19 cellular contexts compared by ENCODE assay signal in the genomic region with DNA sequence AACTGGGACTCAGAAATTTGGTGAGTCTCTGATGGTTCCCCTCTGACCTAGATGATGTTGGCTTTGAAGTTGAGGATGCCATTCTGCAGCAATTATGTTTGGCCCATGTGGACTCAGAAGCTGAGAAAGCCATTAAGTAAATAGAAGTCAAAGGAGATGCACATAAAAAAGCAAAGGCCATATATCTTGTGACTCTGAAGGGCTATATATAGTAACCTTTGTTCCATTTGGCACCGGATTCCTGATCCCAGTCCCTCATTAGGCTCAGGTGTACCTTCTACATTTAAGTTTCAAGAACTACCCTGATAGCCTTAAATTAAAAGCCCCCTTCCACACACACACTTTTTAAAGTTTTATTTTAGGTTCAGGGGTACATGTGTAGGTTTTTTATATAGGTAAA. TPM values are rescaled to one million over a fixed set of nuclear protein-coding genes. Genes with fewer than 3 reads are reported as not detected.
A peak's percentile ranks its signal among the peaks of the same experiment; 100 is the strongest.
DNase-seq lines count a peak whose midpoint lies in the region; ATAC-seq lines count a peak whose summit lies in the region.
"Had no signal": no experiment of that assay in that cellular context is flagged by ENCODE, and none has a peak within 500 bp of the region (broad histone marks: within the 10 kb centered on the region; RNA-seq: fewer than 3 reads in every experiment).

No MANE protein-coding gene starts in this region.

- no peaks in the 10 kb centered on the region for H3K27me3 Mint-ChIP-seq in activated CD8-positive, alpha-beta T cell treated with anti-CD3 and anti-CD28 coated beads, Interleukin-2, amount 10 ng/mL, durations not matched to agents 7 days and 5 days (ENCODE audit: low read depth)

- no peaks in the 10 kb centered on the region for H3K9me3 Mint-ChIP-seq in activated CD8-positive, alpha-beta T cell treated with anti-CD3 and anti-CD28 coated beads, Interleukin-2, amount 10 ng/mL, durations not matched to agents 7 days and 5 days (ENCODE audit: insufficient read depth)
- H3K9me3 Mint-ChIP-seq: CD14-positive monocyte, GM23338 had no signal

- no peak overlapping the region for H3K4me3 Mint-ChIP-seq in activated CD8-positive, alpha-beta T cell treated with anti-CD3 and anti-CD28 coated beads, Interleukin-2, amount 10 ng/mL, durations not matched to agents 7 days and 5 days
- H3K4me3 Mint-ChIP-seq: CD14-positive monocyte, GM23338 had no signal

- peak; percentile 98 for ATAC-seq in left colon
- ATAC-seq in activated CD8-positive, alpha-beta T cell treated with anti-CD3 and anti-CD28 coated beads, Interleukin-2, amount 10 ng/mL, durations not matched to agents 7 days and 5 days = no peak
- ATAC-seq: GM12878, GM23338 had no signal

- no peaks in the 10 kb centered on the region for H3K36me3 Mint-ChIP-seq in activated CD8-positive, alpha-beta T cell treated with anti-CD3 and anti-CD28 coated beads, Interleukin-2, amount 10 ng/mL, durations not matched to agents 7 days and 5 days (ENCODE audit: low read depth)
- H3K36me3 Mint-ChIP-seq: CD14-positive monocyte had no signal

- no peak overlapping the region for H3K27ac Mint-ChIP-seq in activated CD8-positive, alpha-beta T cell treated with anti-CD3 and anti-CD28 coated beads, Interleukin-2, amount 10 ng/mL, durations not matched to agents 7 days and 5 days
- H3K27ac Mint-ChIP-seq: GM23338 had no signal

- H3K4me1 Mint-ChIP-seq in activated CD8-positive, alpha-beta T cell treated with anti-CD3 and anti-CD28 coated beads, Interleukin-2, amount 10 ng/mL, durations not matched to agents 7 days and 5 days (ENCODE audit: low read depth) = no peaks in the 10 kb centered on the region
- H3K4me1 Mint-ChIP-seq: CD14-positive monocyte, GM23338 had no signal

- CTCF ChIA-PET in activated CD8-positive, alpha-beta T cell treated with anti-CD3 and anti-CD28 coated beads, Interleukin-2, amount 10 ng/mL, durations not matched to agents 7 days and 5 days (lab: Charles Lee) = no interaction called here

- POLR2A ChIA-PET in activated CD8-positive, alpha-beta T cell treated with anti-CD3 and anti-CD28 coated beads, Interleukin-2, amount 10 ng/mL, durations not matched to agents 7 days and 5 days (lab: Charles Lee) = no interaction called here

- DNase-seq in NCI-H2029 (lab: John Stamatoyannopoulos, UW) = peak; percentile 4
- no peak for DNase-seq in NCI-H2029 treated with DMSO at 0.1 percent for 48 hours (lab: John Stamatoyannopoulos, UW)
- peak; percentile 90 for DNase-seq in DMS153 (lab: John Stamatoyannopoulos, UW)
- peak; percentile 16 for DNase-seq in NCI-H510A (lab: John Stamatoyannopoulos, UW)
- no peak for DNase-seq in left colon
- no peak for DNase-seq in activated CD8-positive, alpha-beta T cell treated with anti-CD3 and anti-CD28 coated beads, Interleukin-2, amount 10 ng/mL, durations not matched to agents 7 days and 5 days
- DNase-seq in germinal center (ENCODE audit: low spot score) = no peak
- DNase-seq in activated CD4-positive, alpha-beta T cell treated with anti-CD3 and anti-CD28 coated beads, Interleukin-2, amount 50 U/mL, for 1 hour = no peak
- DNase-seq: 8988T, DMS 273 treated with DMSO at 0.1 percent for 48 hours, EL, HCEC 1CT, NCI-H1436 treated with DMSO at 0.1 percent for 48 hours, NCI-H446, PC-9 had no signal

- intact Hi-C loops in left colon (cut with DNase I, micrococcal nuclease) = no loop called here

RNA-seq across cellular contexts. Expression of gene PDK4, which starts 50.0 kb away (rescaled TPM):
- 100 to 1,000 TPM in 1 of 2 donors, 10 to 100 TPM in 1; 18.9 to 101 TPM for total RNA-seq in left colon
- total RNA-seq in activated CD8-positive, alpha-beta T cell treated with anti-CD3 and anti-CD28 coated beads, Interleukin-2, amount 10 ng/mL, durations not matched to agents 7 days and 5 days = not detected
- total RNA-seq: GM23338, SJSA1 had no signal

Comparison
In these comparisons a context has a peak if more than half of its experiments do, and no peak if none do; other contexts are left out.
1. DNase-seq: peak in NCI-H2029 (single experiment), DMS153 (single experiment) and NCI-H510A (single experiment); none in NCI-H2029 treated with DMSO at 0.1 percent for 48 hours (single experiment), left colon (0 of 2), activated CD8-positive, alpha-beta T cell treated with anti-CD3 and anti-CD28 coated beads, Interleukin-2, amount 10 ng/mL, durations not matched to agents 7 days and 5 days (single experiment), germinal center (single experiment) and activated CD4-positive, alpha-beta T cell treated with anti-CD3 and anti-CD28 coated beads, Interleukin-2, amount 50 U/mL, for 1 hour (single experiment).
2. RNA of gene PDK4, which starts 50.0 kb away (total RNA-seq): 18.9 to 101 TPM in left colon; not detected in activated CD8-positive, alpha-beta T cell treated with anti-CD3 and anti-CD28 coated beads, Interleukin-2, amount 10 ng/mL, durations not matched to agents 7 days and 5 days; every median in the first group is over 10 times any median in the second.